Comparison of ENCODE assay signal across 8 cellular contexts in genomic region chr6:7313505-7314165, GRCh38. TPM values are rescaled to one million over a fixed set of nuclear protein-coding genes. Genes with fewer than 3 reads are reported as not detected.
A peak's percentile ranks its signal among the peaks of the same experiment; 100 is the strongest.
DNase-seq lines count a peak whose midpoint lies in the region; ATAC-seq and TF ChIP-seq lines count a peak whose summit lies in the region.

No MANE protein-coding gene starts in this region.

- H3K4me3 ChIP-seq in GM23338 (peak overlapping the region; percentile 91), WERI-Rb-1 (ENCODE audit: low read depth, low read length) (peak overlapping the region; percentile 87), left ventricle myocardium inferior (peak overlapping the region; percentile 98), spleen (peak overlapping the region in 7 of 8 donors; percentile 80 to 100 (median 96))

- H3K27me3 ChIP-seq in GM23338 (ENCODE audit: insufficient read depth): no peaks in the 10 kb centered on the region
- no peaks in the 10 kb centered on the region for H3K27me3 ChIP-seq in WERI-Rb-1 (ENCODE audit: insufficient read depth, low read depth, severe bottlenecking)
- no peaks in the 10 kb centered on the region for H3K27me3 ChIP-seq in left ventricle myocardium inferior (ENCODE audit: low read depth)
- H3K27me3 ChIP-seq in spleen (replicated peaks in 1 of 7): no peaks in the 10 kb centered on the region

- H3K27ac ChIP-seq in GM23338 (ENCODE audit: low read depth) (peak overlapping the region; percentile 13; the same call in 1 of the 2 replicates), WERI-Rb-1 (peak overlapping the region; percentile 87), left ventricle myocardium inferior (replicated peaks) (peak overlapping the region; percentile 96), spleen (peak overlapping the region; percentile 88 to 96 (median 94))

- intact Hi-C loops in left ventricle myocardium inferior (cut with micrococcal nuclease) (no loop called here), spleen (cut with DNase I; ENCODE audit: low total_unique reads) (loop anchor here (10.0 kb wide), 1 partner anchor 81 kb away; no protein-coding TSS in a partner anchor)

- DNase-seq in GM23338 (ENCODE audit: low spot score) (no peak), WERI-Rb-1 (peak; percentile 35), left ventricle myocardium inferior (no peak), spleen (peak; percentile 84), SKM-1 (lab: John Stamatoyannopoulos, UW; ENCODE audit: unreplicated experiment) (no peak), NCI-H1105 (lab: John Stamatoyannopoulos, UW) (no peak), NCI-H2081 treated with DMSO at 0.1 percent for 48 hours (lab: John Stamatoyannopoulos, UW) (no peak), GM13977 (ENCODE audit: low spot score) (no peak)

- no peaks in the 10 kb centered on the region; the same call in 1 of the 2 replicates for H3K9me2 ChIP-seq in GM23338 (ENCODE audit: insufficient read depth)

- H3K36me3 ChIP-seq in GM23338 (ENCODE audit: insufficient read depth) (peaks cover 14% of the 10 kb centered on the region), WERI-Rb-1 (peaks cover 28% of the 10 kb centered on the region), left ventricle myocardium inferior (peaks cover 11% of the 10 kb centered on the region), spleen (peaks cover 0 to 19% (median 12%) of the 10 kb centered on the region in 6 donors)

- no peaks in the 10 kb centered on the region for H3F3A ChIP-seq in GM23338 (replicated peaks; ENCODE audit: low read depth)

- ATAC-seq in GM23338: no peak

- WGBS in spleen, 5 donors: 80 to 87% (median 83%) methylated on average over 15 of the region's 15 CpGs

- peaks cover 12% of the 10 kb centered on the region for H3K4me1 Mint-ChIP-seq in GM23338

- peak overlapping the region; percentile 85 for H3K27ac Mint-ChIP-seq in GM23338

- TF ChIP-seq POLR2A in spleen (IDR thresholded peaks at IDR 0.05): no peak

- peaks cover 16% of the 10 kb centered on the region for H3K4me1 ChIP-seq in GM23338 (ENCODE audit: insufficient read depth)
- peaks cover 35% of the 10 kb centered on the region for H3K4me1 ChIP-seq in left ventricle myocardium inferior
- peaks cover 11 to 53% (median 36%) of the 10 kb centered on the region in 6 donors for H3K4me1 ChIP-seq in spleen

- peaks cover 3% of the 10 kb centered on the region for H3K27me3 Mint-ChIP-seq in GM23338 (ENCODE audit: insufficient read depth, low read depth, poor library complexity)

- peak overlapping the region; percentile 10; the same call in 1 of the 2 replicates for H2AFZ ChIP-seq in GM23338

- H3K9me3 ChIP-seq in WERI-Rb-1 (ENCODE audit: severe bottlenecking): no peaks in the 10 kb centered on the region
- H3K9me3 ChIP-seq in left ventricle myocardium inferior (replicated peaks): no peaks in the 10 kb centered on the region
- H3K9me3 ChIP-seq in spleen: no peaks in the 10 kb centered on the region

- H4K20me1 ChIP-seq in GM23338 (replicated peaks; ENCODE audit: insufficient read depth): peaks cover 6% of the 10 kb centered on the region; the same call in 1 of the 2 replicates

- no peaks in the 10 kb centered on the region for H3K9me3 Mint-ChIP-seq in GM23338

- H3K4me2 ChIP-seq in GM23338: peak overlapping the region; percentile 60

- peak overlapping the region; percentile 94 for H3K4me3 Mint-ChIP-seq in GM23338

- in situ Hi-C loops in GM13977 (cut with MboI; ENCODE audit: low pct_unique_long_range_greater_than_20kb, low sequenced_read_pairs, unreplicated experiment): no loop called here

- TF ChIP-seq CTCF in GM23338 (conservative IDR thresholded peaks at IDR 0.05; ENCODE audit: low read depth in 2 of 2): no peak
- TF ChIP-seq CTCF in WERI-Rb-1 (IDR thresholded peaks at IDR 0.05; ENCODE audit: low read depth, low read length): no peak
- TF ChIP-seq CTCF in left ventricle myocardium inferior (IDR thresholded peaks at IDR 0.05; ENCODE audit: borderline replicate concordance): no peak
- no peak for TF ChIP-seq CTCF in spleen (IDR thresholded peaks at IDR 0.05 in 8 of 11, conservative IDR thresholded peaks at IDR 0.05 in 3 of 11)
- no peak for TF ChIP-seq CTCF in GM13977 (IDR thresholded peaks at IDR 0.05; ENCODE audit: extremely low read depth, insufficient read depth, missing control alignments)

- H3K36me3 Mint-ChIP-seq in GM23338 (ENCODE audit: low read depth): peaks cover 27% of the 10 kb centered on the region

- H3K79me2 ChIP-seq in GM23338 (replicated peaks; ENCODE audit: insufficient read depth): peaks cover 39% of the 10 kb centered on the region

TF ChIP-seq in GM23338, 12 proteins besides CTCF, POLR2A, EP300 and RAD21:
- no peak for TF ChIP-seq ZNF331 (CRISPR knock-in tag; IDR thresholded peaks at IDR 0.05; ENCODE audit: low read depth)
- TF ChIP-seq ZNF462 (CRISPR knock-in tag; IDR thresholded peaks at IDR 0.05): no peak
- no peak for TF ChIP-seq JUNB (IDR thresholded peaks at IDR 0.05; ENCODE audit: unreplicated experiment)
- no peak for TF ChIP-seq CREB1 (CRISPR knock-in tag; IDR thresholded peaks at IDR 0.05; ENCODE audit: low read depth)
- TF ChIP-seq NANOG (IDR thresholded peaks at IDR 0.05; ENCODE audit: borderline replicate concordance): no peak
TF ChIP-seq in GM23338: peak in this region for 0.

RNA-seq across cellular contexts. Expression of gene SSR1, which starts 0.6 kb away (rescaled TPM):
- 70.2 and 96.8 TPM in 2 replicates for total RNA-seq in GM23338 (2014; rRNA removed; shearing (Covaris generic))
- polyA plus RNA-seq in GM23338 (2016; fragmentation: Nextera tagmentation; extraction: Ambion mirVana) (59.3 and 65.3 TPM in 2 replicates), spleen (10 to 100 TPM; 15.8 to 21.8 (median 20.9) TPM)
- total RNA-seq in left ventricle myocardium inferior (53.4 TPM), spleen (100 to 1,000 TPM in 4 of 7 donors, 10 to 100 TPM in 3; 70.7 to 132 (median 114) TPM)

Comparison
In these comparisons a context has a peak if more than half of its experiments do, and no peak if none do; other contexts are left out.
1. DNase-seq: peak in WERI-Rb-1 (single experiment) and spleen (single experiment); none in GM23338 (single experiment), left ventricle myocardium inferior (single experiment), SKM-1 (single experiment), NCI-H1105 (single experiment), NCI-H2081 treated with DMSO at 0.1 percent for 48 hours (single experiment) and GM13977 (single experiment).
2. H3K27ac ChIP-seq: peak in every context shown above with its lines; median percentile 96 in left ventricle myocardium inferior; 94 in spleen; 87 in WERI-Rb-1; 13 in GM23338.
3. Peak in every context shown above with its lines, with median percentiles within 50 percentile points of each other: H3K4me3 ChIP-seq.